Comparison of ENCODE assay signal across 1 cellular context in the genomic region with DNA sequence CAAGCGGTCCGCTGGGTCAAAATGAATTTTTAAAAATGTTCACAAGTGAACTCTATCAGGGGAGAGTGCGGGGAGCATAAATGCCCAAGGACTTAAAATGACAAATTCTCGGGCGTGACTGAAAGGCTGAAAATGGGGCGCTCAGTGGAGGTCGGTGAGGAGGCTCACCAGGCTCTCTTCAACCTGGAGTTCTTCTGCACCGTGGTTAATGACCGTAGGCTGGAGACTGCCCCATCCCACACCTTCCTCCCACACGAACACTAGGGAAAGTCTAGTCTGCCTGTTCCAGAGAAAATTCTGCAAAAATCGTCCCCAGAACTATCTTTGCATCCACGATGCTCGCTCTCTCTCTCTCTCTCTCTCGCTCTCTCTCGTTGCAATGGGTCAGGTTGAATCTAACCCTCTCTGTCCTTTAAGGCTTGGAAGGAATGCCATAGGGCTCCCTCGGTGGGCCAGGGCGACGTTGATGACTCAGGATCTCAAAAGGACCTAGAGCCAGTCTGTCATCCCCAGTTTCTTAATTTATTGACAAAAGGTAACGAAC.
TF ChIP-seq lines count a peak whose summit lies in the region.

No MANE protein-coding gene starts in this region.

TF ChIP-seq in WTC11, 78 proteins besides CTCF, POLR2A, EP300 and RAD21 (continued from another document):
- TF ChIP-seq PRDM15 (CRISPR knock-in tag; IDR thresholded peaks at IDR 0.05) (no peak), RELA (CRISPR knock-in tag; IDR thresholded peaks at IDR 0.05; ENCODE audit: borderline replicate concordance) (no peak), CBFB (CRISPR knock-in tag; IDR thresholded peaks at IDR 0.05; ENCODE audit: low read depth) (no peak), ZNF416 (CRISPR knock-in tag; IDR thresholded peaks at IDR 0.05) (no peak), ATF1 (CRISPR knock-in tag; IDR thresholded peaks at IDR 0.05) (no peak), ZBTB21 (CRISPR knock-in tag; IDR thresholded peaks at IDR 0.05; ENCODE audit: borderline replicate concordance) (no peak), GABPB1 (CRISPR knock-in tag; IDR thresholded peaks at IDR 0.05) (no peak), ELF4 (CRISPR knock-in tag; IDR thresholded peaks at IDR 0.05; ENCODE audit: low read depth) (no peak), FOXP4 (CRISPR knock-in tag; IDR thresholded peaks at IDR 0.05) (no peak), ZNF317 (CRISPR knock-in tag; IDR thresholded peaks at IDR 0.05; ENCODE audit: borderline replicate concordance, low read depth) (no peak), SMAD3 (CRISPR knock-in tag; IDR thresholded peaks at IDR 0.05; ENCODE audit: borderline replicate concordance) (no peak), TP53 (CRISPR knock-in tag; IDR thresholded peaks at IDR 0.05) (no peak), IRF2 (CRISPR knock-in tag; IDR thresholded peaks at IDR 0.05; ENCODE audit: borderline replicate concordance, low read depth) (no peak)
- TF ChIP-seq, protein P1, sequence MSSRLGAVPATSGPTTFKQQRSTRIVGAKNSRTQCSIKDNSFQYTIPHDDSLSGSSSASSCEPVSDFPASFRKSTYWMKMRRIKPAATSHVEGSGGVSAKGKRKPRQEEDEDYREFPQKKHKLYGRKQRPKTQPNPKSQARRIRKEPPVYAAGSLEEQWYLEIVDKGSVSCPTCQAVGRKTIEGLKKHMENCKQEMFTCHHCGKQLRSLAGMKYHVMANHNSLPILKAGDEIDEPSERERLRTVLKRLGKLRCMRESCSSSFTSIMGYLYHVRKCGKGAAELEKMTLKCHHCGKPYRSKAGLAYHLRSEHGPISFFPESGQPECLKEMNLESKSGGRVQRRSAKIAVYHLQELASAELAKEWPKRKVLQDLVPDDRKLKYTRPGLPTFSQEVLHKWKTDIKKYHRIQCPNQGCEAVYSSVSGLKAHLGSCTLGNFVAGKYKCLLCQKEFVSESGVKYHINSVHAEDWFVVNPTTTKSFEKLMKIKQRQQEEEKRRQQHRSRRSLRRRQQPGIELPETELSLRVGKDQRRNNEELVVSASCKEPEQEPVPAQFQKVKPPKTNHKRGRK (CRISPR knock-in tag; IDR thresholded peaks at IDR 0.05; ENCODE audit: borderline replicate concordance), result no peak
- TF ChIP-seq, protein P2, sequence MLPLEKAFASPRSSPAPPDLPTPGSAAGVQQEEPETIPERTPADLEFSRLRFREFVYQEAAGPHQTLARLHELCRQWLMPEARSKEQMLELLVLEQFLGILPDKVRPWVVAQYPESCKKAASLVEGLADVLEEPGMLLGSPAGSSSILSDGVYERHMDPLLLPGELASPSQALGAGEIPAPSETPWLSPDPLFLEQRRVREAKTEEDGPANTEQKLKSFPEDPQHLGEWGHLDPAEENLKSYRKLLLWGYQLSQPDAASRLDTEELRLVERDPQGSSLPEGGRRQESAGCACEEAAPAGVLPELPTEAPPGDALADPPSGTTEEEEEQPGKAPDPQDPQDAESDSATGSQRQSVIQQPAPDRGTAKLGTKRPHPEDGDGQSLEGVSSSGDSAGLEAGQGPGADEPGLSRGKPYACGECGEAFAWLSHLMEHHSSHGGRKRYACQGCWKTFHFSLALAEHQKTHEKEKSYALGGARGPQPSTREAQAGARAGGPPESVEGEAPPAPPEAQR (CRISPR knock-in tag; IDR thresholded peaks at IDR 0.05), result no peak
- TF ChIP-seq, protein P3, sequence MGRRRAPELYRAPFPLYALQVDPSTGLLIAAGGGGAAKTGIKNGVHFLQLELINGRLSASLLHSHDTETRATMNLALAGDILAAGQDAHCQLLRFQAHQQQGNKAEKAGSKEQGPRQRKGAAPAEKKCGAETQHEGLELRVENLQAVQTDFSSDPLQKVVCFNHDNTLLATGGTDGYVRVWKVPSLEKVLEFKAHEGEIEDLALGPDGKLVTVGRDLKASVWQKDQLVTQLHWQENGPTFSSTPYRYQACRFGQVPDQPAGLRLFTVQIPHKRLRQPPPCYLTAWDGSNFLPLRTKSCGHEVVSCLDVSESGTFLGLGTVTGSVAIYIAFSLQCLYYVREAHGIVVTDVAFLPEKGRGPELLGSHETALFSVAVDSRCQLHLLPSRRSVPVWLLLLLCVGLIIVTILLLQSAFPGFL (CRISPR knock-in tag; IDR thresholded peaks at IDR 0.05; ENCODE audit: borderline replicate concordance), result no peak
- TF ChIP-seq, protein P4, sequence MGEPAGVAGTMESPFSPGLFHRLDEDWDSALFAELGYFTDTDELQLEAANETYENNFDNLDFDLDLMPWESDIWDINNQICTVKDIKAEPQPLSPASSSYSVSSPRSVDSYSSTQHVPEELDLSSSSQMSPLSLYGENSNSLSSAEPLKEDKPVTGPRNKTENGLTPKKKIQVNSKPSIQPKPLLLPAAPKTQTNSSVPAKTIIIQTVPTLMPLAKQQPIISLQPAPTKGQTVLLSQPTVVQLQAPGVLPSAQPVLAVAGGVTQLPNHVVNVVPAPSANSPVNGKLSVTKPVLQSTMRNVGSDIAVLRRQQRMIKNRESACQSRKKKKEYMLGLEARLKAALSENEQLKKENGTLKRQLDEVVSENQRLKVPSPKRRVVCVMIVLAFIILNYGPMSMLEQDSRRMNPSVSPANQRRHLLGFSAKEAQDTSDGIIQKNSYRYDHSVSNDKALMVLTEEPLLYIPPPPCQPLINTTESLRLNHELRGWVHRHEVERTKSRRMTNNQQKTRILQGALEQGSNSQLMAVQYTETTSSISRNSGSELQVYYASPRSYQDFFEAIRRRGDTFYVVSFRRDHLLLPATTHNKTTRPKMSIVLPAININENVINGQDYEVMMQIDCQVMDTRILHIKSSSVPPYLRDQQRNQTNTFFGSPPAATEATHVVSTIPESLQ (CRISPR knock-in tag; IDR thresholded peaks at IDR 0.05), result no peak
